ENCODE assay signal across 9 cellular contexts in genomic region chr1:156284112-156284511, GRCh38. TPM values are rescaled to one million over a fixed set of nuclear protein-coding genes. Genes with fewer than 3 reads are reported as not detected.
DNase-seq lines count a peak whose midpoint lies in the region; ATAC-seq lines count a peak whose summit lies in the region.
"Had no signal": no experiment of that assay in that cellular context is flagged by ENCODE, and none has a peak within 500 bp of the region (broad histone marks: within the 10 kb centered on the region; RNA-seq: fewer than 3 reads in every experiment).

TSS of gene TMEM79 (plus strand) at chr1:156284325. CDS start at chr1:156285227, 902 bp downstream.

- peaks cover 9% of the 10 kb centered on the region for H3K36me3 Mint-ChIP-seq in T-helper 1 cell treated with Interleukin-12 subunit alpha and Interleukin-12 subunit beta and Interleukin-4 antibody, amounts not matched to agents 30 μg/mL and 1 μg/mL, for 36 hours (ENCODE audit: low read depth)
- H3K36me3 Mint-ChIP-seq in activated T-helper 17 cell treated with anti-CD3 and anti-CD28 coated beads, Interleukin-2, amount 50 U/mL, for 72 hours (ENCODE audit: low read depth), result peaks cover 78% of the 10 kb centered on the region

- peaks cover 25% of the 10 kb centered on the region for H3K4me1 Mint-ChIP-seq in T-helper 1 cell treated with Interleukin-12 subunit alpha and Interleukin-12 subunit beta and Interleukin-4 antibody, amounts not matched to agents 30 μg/mL and 1 μg/mL, for 36 hours (ENCODE audit: low read depth)
- H3K4me1 Mint-ChIP-seq in activated T-helper 17 cell treated with anti-CD3 and anti-CD28 coated beads, Interleukin-2, amount 50 U/mL, for 72 hours, result peaks cover 23% of the 10 kb centered on the region

- H3K27me3 ChIP-seq in iPS-20b (ENCODE audit: insufficient read depth, low read length) (no peaks in the 10 kb centered on the region), subcutaneous abdominal adipose tissue (ENCODE audit: control insufficient read depth in 5 of 5, insufficient read depth in 4 of 5, low read length in 5 of 5) (no peaks in the 10 kb centered on the region)

- H3K4me3 ChIP-seq in iPS-20b (ENCODE audit: low read length) (peak within 1 kb of the TSS; percentile 89), subcutaneous abdominal adipose tissue (ENCODE audit: low read depth in 1 of 5, low read length in 5 of 5) (peak within 1 kb of the TSS; percentile 82 to 98 (median 91))

- H3K9me3 ChIP-seq in iPS-20b (ENCODE audit: insufficient read depth, low read depth, low read length) (no peaks in the 10 kb centered on the region), subcutaneous abdominal adipose tissue (ENCODE audit: control insufficient read depth in 5 of 5, low read length in 5 of 5) (no peaks in the 10 kb centered on the region)

- H3K4me3 Mint-ChIP-seq in T-helper 1 cell treated with Interleukin-12 subunit alpha and Interleukin-12 subunit beta and Interleukin-4 antibody, amounts not matched to agents 30 μg/mL and 1 μg/mL, for 36 hours, result peak within 1 kb of the TSS; percentile 93
- peak within 1 kb of the TSS; percentile 100 for H3K4me3 Mint-ChIP-seq in activated T-helper 17 cell treated with anti-CD3 and anti-CD28 coated beads, Interleukin-2, amount 50 U/mL, for 72 hours

- H3K36me3 ChIP-seq in iPS-20b (ENCODE audit: insufficient read depth, low read depth, low read length), result peaks cover 19% of the 10 kb centered on the region
- H3K36me3 ChIP-seq in subcutaneous abdominal adipose tissue (ENCODE audit: control insufficient read depth in 5 of 5, insufficient read depth in 5 of 5, low read length in 5 of 5), result peaks cover 0 to 14% (median 6%) of the 10 kb centered on the region in 5 donors

- DNase-seq in T-helper 1 cell (no peak), RKO (ENCODE audit: low spot score) (no peak), NCI-H187 treated with DMSO at 0.1 percent for 48 hours (lab: John Stamatoyannopoulos, UW) (no peak)
- DNase-seq: OCI-M1 had no signal

- peak within 1 kb of the TSS; percentile 92 for H3K27ac ChIP-seq in iPS-20b (ENCODE audit: low read length)
- peak within 1 kb of the TSS; percentile 90 for H3K27ac ChIP-seq in subcutaneous abdominal adipose tissue (ENCODE audit: low read depth, low read length)

- H3K9me3 Mint-ChIP-seq in T-helper 1 cell treated with Interleukin-12 subunit alpha and Interleukin-12 subunit beta and Interleukin-4 antibody, amounts not matched to agents 30 μg/mL and 1 μg/mL, for 36 hours, result no peaks in the 10 kb centered on the region
- no peaks in the 10 kb centered on the region for H3K9me3 Mint-ChIP-seq in activated T-helper 17 cell treated with anti-CD3 and anti-CD28 coated beads, Interleukin-2, amount 50 U/mL, for 72 hours

- H3K27ac Mint-ChIP-seq in T-helper 1 cell treated with Interleukin-12 subunit alpha and Interleukin-12 subunit beta and Interleukin-4 antibody, amounts not matched to agents 30 μg/mL and 1 μg/mL, for 36 hours, result peak within 1 kb of the TSS; percentile 94
- H3K27ac Mint-ChIP-seq in activated T-helper 17 cell treated with anti-CD3 and anti-CD28 coated beads, Interleukin-2, amount 50 U/mL, for 72 hours, result peak within 1 kb of the TSS; percentile 98

- H3K9ac ChIP-seq in iPS-20b (ENCODE audit: low read depth, low read length) (peak within 1 kb of the TSS; percentile 93), subcutaneous abdominal adipose tissue (ENCODE audit: low read length in 5 of 5) (peak within 1 kb of the TSS; percentile 79 to 91 (median 88))

- H3K27me3 Mint-ChIP-seq in T-helper 1 cell treated with Interleukin-12 subunit alpha and Interleukin-12 subunit beta and Interleukin-4 antibody, amounts not matched to agents 30 μg/mL and 1 μg/mL, for 36 hours (ENCODE audit: low read depth), result no peaks in the 10 kb centered on the region
- no peaks in the 10 kb centered on the region for H3K27me3 Mint-ChIP-seq in activated T-helper 17 cell treated with anti-CD3 and anti-CD28 coated beads, Interleukin-2, amount 50 U/mL, for 72 hours

- no peak for ATAC-seq in activated T-helper 17 cell treated with anti-CD3 and anti-CD28 coated beads, Interleukin-2, amount 50 U/mL, for 72 hours (replicated peaks)
- no peak for ATAC-seq in GM21447 (IDR thresholded peaks at IDR 0.05; ENCODE audit: unreplicated experiment)

- H3K4me1 ChIP-seq in iPS-20b (ENCODE audit: insufficient read depth, low read length) (peaks cover 14% of the 10 kb centered on the region), subcutaneous abdominal adipose tissue (ENCODE audit: control insufficient read depth in 5 of 5, insufficient read depth in 5 of 5, low read length in 5 of 5) (peaks cover 4 to 41% (median 34%) of the 10 kb centered on the region in 5 donors)

RNA-seq across cellular contexts. Expression of gene TMEM79, which starts in this region (rescaled TPM):
- 10 to 100 TPM; 13.7 to 14.5 TPM for total RNA-seq in activated T-helper 17 cell treated with anti-CD3 and anti-CD28 coated beads, Interleukin-2, amount 50 U/mL, for 72 hours
